1 cellular context compared by ENCODE assay signal in genomic region chr6:167291623-167292300, GRCh38.
TF ChIP-seq lines count a peak whose summit lies in the region.

No MANE protein-coding gene starts in this region.

TF ChIP-seq in HepG2, 621 proteins besides CTCF, POLR2A, EP300 and RAD21 (continued from another document and continues in another):
- TF ChIP-seq MTERF4 (CRISPR knock-in tag; IDR thresholded peaks at IDR 0.05) (no peak), NFIC (IDR thresholded peaks at IDR 0.05; ENCODE audit: low read length) (0 out of 2 replicates have a peak, but pooled peaks have one; percentile 62), CBX2 (IDR thresholded peaks at IDR 0.05; ENCODE audit: low read depth, low read length) (no peak), CBX2 (CRISPR knock-in tag; IDR thresholded peaks at IDR 0.05; ENCODE audit: low read depth) (no peak), NFKBIZ (CRISPR knock-in tag; IDR thresholded peaks at IDR 0.05) (0 out of 2 replicates have a peak, but pooled peaks have one; percentile 58), ZNF343 (CRISPR knock-in tag; IDR thresholded peaks at IDR 0.05) (no peak), ZNF264 (CRISPR knock-in tag; IDR thresholded peaks at IDR 0.05) (0 out of 2 replicates have a peak, but pooled peaks have one; percentile 0), CSRNP2 (CRISPR knock-in tag; conservative IDR thresholded peaks at IDR 0.05; ENCODE audit: low read depth) (no peak), FLYWCH1 (CRISPR knock-in tag; IDR thresholded peaks at IDR 0.05) (no peak), ZNF296 (CRISPR knock-in tag; conservative IDR thresholded peaks at IDR 0.05) (no peak), HNF4G (IDR thresholded peaks at IDR 0.05; ENCODE audit: borderline replicate concordance, low read depth, low read length) (0 out of 2 replicates have a peak, but pooled peaks have one; percentile 66), HNF4G (CRISPR knock-in tag; IDR thresholded peaks at IDR 0.05; ENCODE audit: borderline replicate concordance, low read depth) (peak; percentile 67; the same call in 1 of the 2 replicates), CREB1 (IDR thresholded peaks at IDR 0.05) (no peak), CREB1 (CRISPR knock-in tag; IDR thresholded peaks at IDR 0.05) (no peak), ZNF547 (CRISPR knock-in tag; IDR thresholded peaks at IDR 0.05) (0 out of 2 replicates have a peak, but pooled peaks have one; percentile 24), ZNF207 (IDR thresholded peaks at IDR 0.05; ENCODE audit: borderline replicate concordance) (no peak), TSC22D2 (CRISPR knock-in tag; IDR thresholded peaks at IDR 0.05; ENCODE audit: borderline replicate concordance) (no peak), POGZ (CRISPR knock-in tag; IDR thresholded peaks at IDR 0.05) (peak; percentile 56; the same call in 1 of the 2 replicates), NFYB (CRISPR knock-in tag; IDR thresholded peaks at IDR 0.05) (no peak), HIVEP1 (CRISPR knock-in tag; IDR thresholded peaks at IDR 0.05) (0 out of 2 replicates have a peak, but pooled peaks have one; percentile 12), ZNF225 (CRISPR knock-in tag; IDR thresholded peaks at IDR 0.05) (no peak), ELK4 (CRISPR knock-in tag; IDR thresholded peaks at IDR 0.05; ENCODE audit: borderline replicate concordance) (no peak), ZBTB1 (CRISPR knock-in tag; IDR thresholded peaks at IDR 0.05; ENCODE audit: borderline replicate concordance) (no peak), TBP (CRISPR knock-in tag; IDR thresholded peaks at IDR 0.05) (no peak), IRF1 (CRISPR knock-in tag; IDR thresholded peaks at IDR 0.05; ENCODE audit: low read depth) (no peak), FOSL1 (CRISPR knock-in tag; IDR thresholded peaks at IDR 0.05; ENCODE audit: borderline replicate concordance) (no peak), CREM (IDR thresholded peaks at IDR 0.05) (peak; percentile 23; the same call in 1 of the 2 replicates), CREM (CRISPR knock-in tag; IDR thresholded peaks at IDR 0.05) (no peak), SALL1 (CRISPR knock-in tag; IDR thresholded peaks at IDR 0.05) (peak; percentile 69), SAP130 (CRISPR knock-in tag; IDR thresholded peaks at IDR 0.05; ENCODE audit: low read depth) (no peak; the same call in 1 of the 2 replicates), ZNF333 (CRISPR knock-in tag; IDR thresholded peaks at IDR 0.05; ENCODE audit: borderline replicate concordance) (no peak), PRDM15 (CRISPR knock-in tag; IDR thresholded peaks at IDR 0.05) (no peak), TIGD3 (CRISPR knock-in tag; IDR thresholded peaks at IDR 0.05; ENCODE audit: borderline replicate concordance) (no peak), KLF9 (CRISPR knock-in tag; IDR thresholded peaks at IDR 0.05; ENCODE audit: low read depth) (no peak), ZNF841 (CRISPR knock-in tag; IDR thresholded peaks at IDR 0.05; ENCODE audit: borderline replicate concordance) (no peak), ZNF749 (CRISPR knock-in tag; IDR thresholded peaks at IDR 0.05; ENCODE audit: borderline replicate concordance) (no peak), ZNF776 (CRISPR knock-in tag; IDR thresholded peaks at IDR 0.05) (0 out of 2 replicates have a peak, but pooled peaks have one; percentile 17), ZBTB33 (CRISPR knock-in tag; IDR thresholded peaks at IDR 0.05) (no peak), HNRNPLL (IDR thresholded peaks at IDR 0.05; ENCODE audit: low read depth, low read length, poor library complexity, severe bottlenecking) (no peak), EZH2 (conservative IDR thresholded peaks at IDR 0.05; ENCODE audit: low read depth, low read length) (no peak), SNAI1 (CRISPR knock-in tag; IDR thresholded peaks at IDR 0.05; ENCODE audit: borderline replicate concordance) (0 out of 2 replicates have a peak, but pooled peaks have one; percentile 71), SNAPC5 (CRISPR knock-in tag; IDR thresholded peaks at IDR 0.05; ENCODE audit: borderline replicate concordance) (no peak), CCDC6 (CRISPR knock-in tag; IDR thresholded peaks at IDR 0.05) (no peak), SRSF1 (optimal IDR thresholded peaks at IDR 0.05; ENCODE audit: low read depth, low read length) (no peak), SIX4 (CRISPR knock-in tag; IDR thresholded peaks at IDR 0.05) (no peak), JUNB (CRISPR knock-in tag; IDR thresholded peaks at IDR 0.05; ENCODE audit: borderline replicate concordance) (no peak), ZNF580 (CRISPR knock-in tag; IDR thresholded peaks at IDR 0.05; ENCODE audit: borderline replicate concordance, low read depth) (no peak), MXD3 (CRISPR knock-in tag; IDR thresholded peaks at IDR 0.05) (no peak), KDM3A (CRISPR knock-in tag; IDR thresholded peaks at IDR 0.05; ENCODE audit: low read depth) (peak; percentile 47; the same call in 1 of the 2 replicates), MATR3 (CRISPR knock-in tag; IDR thresholded peaks at IDR 0.05) (no peak), ZNF597 (CRISPR knock-in tag; IDR thresholded peaks at IDR 0.05) (no peak), DPF2 (CRISPR knock-in tag; IDR thresholded peaks at IDR 0.05; ENCODE audit: borderline replicate concordance, low read depth) (peak; percentile 48; the same call in 1 of the 2 replicates), ZSCAN31 (CRISPR knock-in tag; IDR thresholded peaks at IDR 0.05; ENCODE audit: low read depth) (no peak; the same call in 1 of the 2 replicates), CBX5 (CRISPR knock-in tag; IDR thresholded peaks at IDR 0.05; ENCODE audit: borderline replicate concordance) (no peak), NCOR1 (IDR thresholded peaks at IDR 0.05; ENCODE audit: borderline replicate concordance, low read length) (peak; percentile 11; the same call in 1 of the 2 replicates), ZNF441 (CRISPR knock-in tag; IDR thresholded peaks at IDR 0.05; ENCODE audit: borderline replicate concordance) (peak; percentile 38; the same call in 1 of the 2 replicates), ZNF549 (CRISPR knock-in tag; IDR thresholded peaks at IDR 0.05) (no peak), DNMT1 (CRISPR knock-in tag; IDR thresholded peaks at IDR 0.05) (no peak)
